32 cellular contexts compared by ENCODE assay signal in the genomic region with DNA sequence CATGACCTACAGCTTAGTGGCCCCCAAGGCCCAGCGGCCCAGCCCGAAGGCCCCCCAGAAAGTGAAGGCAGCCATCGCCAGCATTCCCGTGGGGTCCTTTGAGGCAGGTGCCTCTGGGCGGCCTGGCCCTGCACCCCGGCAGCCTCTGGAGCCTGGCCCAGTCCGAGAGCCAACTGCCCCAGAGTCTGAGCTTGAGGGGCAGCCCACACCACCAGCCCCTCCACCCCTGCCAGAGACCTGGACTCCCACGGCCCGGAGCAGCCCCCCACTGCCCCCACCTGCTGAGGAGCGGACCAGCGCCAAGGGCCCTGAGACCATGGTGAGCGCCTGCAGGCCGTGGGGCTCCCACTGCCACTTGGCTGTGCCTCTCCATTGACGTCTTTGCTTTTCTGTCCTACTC. TPM values are rescaled to one million over a fixed set of nuclear protein-coding genes. Genes with fewer than 3 reads are reported as not detected.
"Had no signal": no experiment of that assay in that cellular context is flagged by ENCODE, and none has a peak within 500 bp of the region (broad histone marks: within the 10 kb centered on the region; RNA-seq: fewer than 3 reads in every experiment).

No MANE protein-coding gene starts in this region.

- H3K4me2 ChIP-seq: smooth muscle cell had no signal

- H3K4me3 Mint-ChIP-seq: activated CD8-positive, alpha-beta T cell treated with anti-CD3 and anti-CD28 coated beads for 36 hours; activated naive CD4-positive, alpha-beta T cell treated with anti-CD3 and anti-CD28 coated beads, Interleukin-2, amount 50 U/mL, for 24 hours; activated naive CD8-positive, alpha-beta T cell treated with anti-CD3 and anti-CD28 coated beads, Interleukin-2, amount 50 U/mL, for 24 hours; activated T-cell treated with anti-CD3 and anti-CD28 coated beads, Interleukin-2, amount 50 U/mL, for 4 hours; activated T-helper 17 cell treated with anti-CD3 and anti-CD28 coated beads, Interleukin-2, amount 50 U/mL, for 72 hours; effector memory CD8-positive, alpha-beta T cell; immature natural killer cell; T-helper 17 cell had no signal

- H3K27ac ChIP-seq: gastroesophageal sphincter, left lung, parathyroid adenoma, right atrium auricular region, thyroid gland, upper lobe of left lung, vagina had no signal

- H3K9me3 ChIP-seq: gastroesophageal sphincter, left lung, mucosa of descending colon, right atrium auricular region, stomach, thyroid gland, upper lobe of left lung, vagina had no signal

- H3K9ac ChIP-seq: parathyroid adenoma had no signal

- H2AFZ ChIP-seq: parathyroid adenoma had no signal

- H3K27ac Mint-ChIP-seq: activated CD8-positive, alpha-beta T cell treated with anti-CD3 and anti-CD28 coated beads for 36 hours; activated naive CD4-positive, alpha-beta T cell treated with anti-CD3 and anti-CD28 coated beads, Interleukin-2, amount 50 U/mL, for 24 hours; activated naive CD8-positive, alpha-beta T cell treated with anti-CD3 and anti-CD28 coated beads, Interleukin-2, amount 50 U/mL, for 24 hours; activated T-helper 17 cell treated with anti-CD3 and anti-CD28 coated beads, Interleukin-2, amount 50 U/mL, for 72 hours; immature natural killer cell; stimulated activated naive B cell treated with anti-CD40 and anti-IgM and Interleukin-4, amounts not matched to agents 10 μg/mL and 1 μg/mL and 100 μg/mL, for 72 hours had no signal

- H3K9me3 Mint-ChIP-seq: activated CD8-positive, alpha-beta T cell treated with anti-CD3 and anti-CD28 coated beads for 36 hours; activated naive CD4-positive, alpha-beta T cell treated with anti-CD3 and anti-CD28 coated beads, Interleukin-2, amount 50 U/mL, for 24 hours; activated naive CD8-positive, alpha-beta T cell treated with anti-CD3 and anti-CD28 coated beads, Interleukin-2, amount 50 U/mL, for 24 hours; activated T-cell treated with anti-CD3 and anti-CD28 coated beads, Interleukin-2, amount 50 U/mL, for 4 hours; activated T-helper 17 cell treated with anti-CD3 and anti-CD28 coated beads, Interleukin-2, amount 50 U/mL, for 72 hours; effector memory CD8-positive, alpha-beta T cell; immature natural killer cell; stimulated activated naive B cell treated with anti-CD40 and anti-IgM and Interleukin-4, amounts not matched to agents 10 μg/mL and 1 μg/mL and 100 μg/mL, for 72 hours had no signal

- FAIRE-seq: endothelial cell of umbilical vein had no signal

- H3K4me1 Mint-ChIP-seq: immature natural killer cell had no signal

- H3K4me3 ChIP-seq: gastroesophageal sphincter, left lung, lung, mucosa of descending colon, right atrium auricular region, smooth muscle cell, stomach, thyroid gland, upper lobe of left lung, vagina had no signal

- DNase-seq: activated CD4-positive, alpha-beta T cell treated with anti-CD3 and anti-CD28 coated beads, Interleukin-2, amount 50 U/mL, for 1 hour; activated CD4-positive, CD25-positive, alpha-beta regulatory T cell treated with anti-CD3 and anti-CD28 coated beads, Interleukin-2, amount 50 U/mL, for 72 hours; activated CD8-positive, alpha-beta T cell treated with anti-CD3 and anti-CD28 coated beads for 36 hours; activated naive CD8-positive, alpha-beta T cell treated with anti-CD3 and anti-CD28 coated beads, Interleukin-2, amount 50 U/mL, for 24 hours; activated T-cell treated with anti-CD3 and anti-CD28 coated beads, Interleukin-2, amount 50 U/mL, for 4 hours; amygdala; cortex of kidney; effector memory CD8-positive, alpha-beta T cell; hypothalamus; immature natural killer cell; left lung; mucosa of descending colon; occipital lobe; stimulated activated CD4-positive, alpha-beta T cell treated with anti-CD3 and anti-CD28 coated beads, Interleukin-1b, Interleukin-23, amount 100 ng/mL, for 48 hours; stimulated activated naive B cell treated with anti-CD40 and anti-IgM and Interleukin-4, amounts not matched to agents 10 μg/mL and 1 μg/mL and 100 μg/mL, for 72 hours; stomach; T-helper 17 cell; T1000; thyroid gland had no signal

- ATAC-seq: activated CD8-positive, alpha-beta T cell treated with anti-CD3 and anti-CD28 coated beads for 36 hours; activated naive CD8-positive, alpha-beta T cell treated with anti-CD3 and anti-CD28 coated beads, Interleukin-2, amount 50 U/mL, for 24 hours; activated T-cell treated with anti-CD3 and anti-CD28 coated beads, Interleukin-2, amount 50 U/mL, for 4 hours; activated T-helper 17 cell treated with anti-CD3 and anti-CD28 coated beads, Interleukin-2, amount 50 U/mL, for 72 hours; effector memory CD8-positive, alpha-beta T cell; gastroesophageal sphincter; left lung; mucosa of descending colon; stimulated activated naive B cell treated with anti-CD40 and anti-IgM and Interleukin-4, amounts not matched to agents 10 μg/mL and 1 μg/mL and 100 μg/mL, for 72 hours; T-helper 17 cell had no signal

- H3K27me3 ChIP-seq: gastroesophageal sphincter, left lung, right atrium auricular region, stomach, thyroid gland, upper lobe of left lung, vagina had no signal

- H3K27me3 Mint-ChIP-seq: activated CD8-positive, alpha-beta T cell treated with anti-CD3 and anti-CD28 coated beads for 36 hours; activated naive CD4-positive, alpha-beta T cell treated with anti-CD3 and anti-CD28 coated beads, Interleukin-2, amount 50 U/mL, for 24 hours; activated naive CD8-positive, alpha-beta T cell treated with anti-CD3 and anti-CD28 coated beads, Interleukin-2, amount 50 U/mL, for 24 hours; activated T-helper 17 cell treated with anti-CD3 and anti-CD28 coated beads, Interleukin-2, amount 50 U/mL, for 72 hours; effector memory CD8-positive, alpha-beta T cell; stimulated activated naive B cell treated with anti-CD40 and anti-IgM and Interleukin-4, amounts not matched to agents 10 μg/mL and 1 μg/mL and 100 μg/mL, for 72 hours; T-helper 17 cell had no signal

- H3K79me2 ChIP-seq: parathyroid adenoma had no signal

- H3K4me1 ChIP-seq: left lung, parathyroid adenoma, right atrium auricular region, thyroid gland, upper lobe of left lung, vagina had no signal

RNA-seq across cellular contexts. Expression of gene PRR19, which starts 9.0 kb away (rescaled TPM):
- total RNA-seq: mesenteric fat pad, stomach, vagina had no signal

RNA-seq across cellular contexts. Expression of gene TMEM145, which starts 20.1 kb away (rescaled TPM):
- total RNA-seq: activated T-cell treated with anti-CD3 and anti-CD28 coated beads, Interleukin-2, amount 50 U/mL, for 4 hours; endothelial cell of umbilical vein; fibroblast of villous mesenchyme; mesenteric fat pad; pulmonary artery endothelial cell; smooth muscle cell; T-helper 17 cell; vagina had no signal
- polyA plus RNA-seq: endothelial cell of umbilical vein, immature natural killer cell had no signal
